ENCODE assay signal across 22 cellular contexts in the genomic region with DNA sequence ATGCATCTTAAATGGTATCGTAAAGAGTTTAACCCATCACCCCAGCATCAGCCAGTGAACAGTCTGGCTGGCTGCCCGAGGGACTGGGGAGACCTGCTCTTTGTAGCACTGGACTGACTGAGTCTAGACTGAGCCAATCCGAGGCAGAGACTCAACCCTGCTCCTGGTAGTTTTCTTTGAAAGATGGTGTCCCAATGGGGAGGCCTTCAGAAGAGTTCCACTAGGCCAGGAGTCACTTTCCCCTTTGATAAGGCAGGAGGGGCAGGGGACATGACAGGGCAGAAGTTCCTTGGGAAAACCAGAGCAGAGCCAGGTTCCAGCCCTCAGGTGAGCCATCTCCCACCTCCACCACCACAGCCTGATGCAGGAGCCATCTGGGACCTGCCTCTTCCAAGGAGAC.
DNase-seq lines count a peak whose midpoint lies in the region; TF ChIP-seq lines count a peak whose summit lies in the region.
"Had no signal": no experiment of that assay in that cellular context is flagged by ENCODE, and none has a peak within 500 bp of the region (broad histone marks: within the 10 kb centered on the region; RNA-seq: fewer than 3 reads in every experiment).

No MANE protein-coding gene starts in this region.

- H2BK15ac ChIP-seq in H9 (ENCODE audit: low read depth, low read length) = no peak overlapping the region

- H4K8ac ChIP-seq in H9 (replicated peaks; ENCODE audit: insufficient read length, low read depth, low read length) = no peak overlapping the region

- H3K4me2 ChIP-seq in H9 (ENCODE audit: insufficient read depth, insufficient read length, low read length) = no peak overlapping the region
- H3K4me2 ChIP-seq: A549; BLaER1 treated with 17β-estradiol and CSF1 and Interleukin-3, amounts not matched to agents 10 nM and 100 nM had no signal

- peaks cover 0 to 3% of the 10 kb centered on the region in 2 experiments; a peak in 3 of 5 replicates for H3K9me3 Mint-ChIP-seq in H9

- peaks cover 41 to 59% of the 10 kb centered on the region in 2 experiments for H3K4me1 Mint-ChIP-seq in H9
- H3K4me1 Mint-ChIP-seq: CD14-positive monocyte; CD8-positive, alpha-beta memory T cell had no signal

- TF ChIP-seq CTCF in H9 (conservative IDR thresholded peaks at IDR 0.05) (no peak), spleen (IDR thresholded peaks at IDR 0.05 in 8 of 11, conservative IDR thresholded peaks at IDR 0.05 in 3 of 11) (no peak), ascending aorta (IDR thresholded peaks at IDR 0.05) (no peak)

- no peak overlapping the region for H3K56ac ChIP-seq in H9 (ENCODE audit: insufficient read length, low read depth, low read length)

- no peak overlapping the region for H3K4ac ChIP-seq in H9 (ENCODE audit: low read depth, low read length)

- H3K18ac ChIP-seq in H9 (ENCODE audit: insufficient read length, low read depth, low read length) = no peak overlapping the region

- no peaks in the 10 kb centered on the region for H4K20me1 ChIP-seq in H9 (ENCODE audit: control insufficient read depth, insufficient read depth, insufficient read length)
- H4K20me1 ChIP-seq: BLaER1 treated with 17β-estradiol and CSF1 and Interleukin-3, amounts not matched to agents 10 nM and 100 nM had no signal

- H3K9ac ChIP-seq in H9 (ENCODE audit: extremely low read depth, insufficient read length, low read length) = no peak overlapping the region
- H3K9ac ChIP-seq in HUES48 (ENCODE audit: low read depth, low read length) = no peak overlapping the region
- H3K9ac ChIP-seq: BLaER1 treated with 17β-estradiol and CSF1 and Interleukin-3, amounts not matched to agents 10 nM and 100 nM; GM23248 had no signal

- no peak overlapping the region for H3K14ac ChIP-seq in H9 (ENCODE audit: insufficient read depth, low read length)

- H3K27me3 ChIP-seq in H9 (ENCODE audit: insufficient read depth, low read length) (no peaks in the 10 kb centered on the region), HUES48 (ENCODE audit: control insufficient read depth, insufficient read depth, low read length) (no peaks in the 10 kb centered on the region), spleen (replicated peaks in 1 of 7) (peaks cover 0 to 6% (median 0%) of the 10 kb centered on the region in 7 donors), ascending aorta (no peaks in the 10 kb centered on the region)
- H3K27me3 ChIP-seq: BE2C; BLaER1 treated with 17β-estradiol and CSF1 and Interleukin-3, amounts not matched to agents 10 nM and 100 nM had no signal

- H4K91ac ChIP-seq in H9 (ENCODE audit: insufficient read length, low read depth, low read length) = no peak overlapping the region

- no peak overlapping the region for H3K4me3 Mint-ChIP-seq in H9
- H3K4me3 Mint-ChIP-seq: CD14-positive monocyte; CD4-positive, alpha-beta T cell; CD8-positive, alpha-beta memory T cell had no signal

- H3K9me3 ChIP-seq in H9 (ENCODE audit: control insufficient read depth, low read depth, low read length) = no peaks in the 10 kb centered on the region
- H3K9me3 ChIP-seq in HUES48 (ENCODE audit: control insufficient read depth, insufficient read depth, low read length) = no peaks in the 10 kb centered on the region
- peaks cover 0 to 15% (median 0%) of the 10 kb centered on the region in 8 donors for H3K9me3 ChIP-seq in spleen
- no peaks in the 10 kb centered on the region for H3K9me3 ChIP-seq in ascending aorta
- H3K9me3 ChIP-seq: A549, BE2C, HAP-1 had no signal

- H3K27ac ChIP-seq in H9 (ENCODE audit: insufficient read length, low read depth, low read length) (no peak overlapping the region), HUES48 (ENCODE audit: low read depth, low read length) (peak overlapping the region; percentile 42), spleen (no peak overlapping the region), ascending aorta (no peak overlapping the region)
- H3K27ac ChIP-seq: A549; BLaER1 treated with 17β-estradiol and CSF1 and Interleukin-3, amounts not matched to agents 10 nM and 100 nM; GM23248 had no signal

- H2BK120ac ChIP-seq in H9 (ENCODE audit: low read depth, low read length, poor library complexity, severe bottlenecking) = no peak overlapping the region

- H3K4me1 ChIP-seq in H9 (ENCODE audit: insufficient read depth, low read length) = peaks cover 3% of the 10 kb centered on the region; the same call in 1 of the 2 replicates
- peaks cover 19% of the 10 kb centered on the region for H3K4me1 ChIP-seq in HUES48 (ENCODE audit: control insufficient read depth, insufficient read depth, low read length)
- no peaks in the 10 kb centered on the region for H3K4me1 ChIP-seq in spleen
- H3K4me1 ChIP-seq in ascending aorta = no peaks in the 10 kb centered on the region
- H3K4me1 ChIP-seq: BE2C; BLaER1 treated with 17β-estradiol and CSF1 and Interleukin-3, amounts not matched to agents 10 nM and 100 nM; HAP-1 had no signal

- H3T11ph ChIP-seq in H9 (ENCODE audit: low read length) = no peak overlapping the region

- no peaks in the 10 kb centered on the region; a peak in 1 of 7 replicates for H3K36me3 Mint-ChIP-seq in H9 (ENCODE audit: insufficient read depth in 1 of 3, low read depth in 3 of 3)
- H3K36me3 Mint-ChIP-seq: CD14-positive monocyte; CD8-positive, alpha-beta memory T cell had no signal

- no peak for DNase-seq in H9
- peak; percentile 68 for DNase-seq in mesenteric fat pad (ENCODE audit: low spot score)
- DNase-seq in spleen = peak; percentile 30
- no peak for DNase-seq in NCI-H345 treated with DMSO at 0.1 percent for 48 hours (lab: John Stamatoyannopoulos, UW; ENCODE audit: unreplicated experiment)
- no peak for DNase-seq in NCI-H1417 (lab: John Stamatoyannopoulos, UW)
- DNase-seq in ascending aorta (ENCODE audit: low spot score in 2 of 2) = no peak
- DNase-seq: 8988T; ACHN; AML-193; BE2C; CD8-positive, alpha-beta memory T cell; DMS 273 treated with DMSO at 0.1 percent for 48 hours; EL; GDM1; GM23248 had no signal

- H2BK12ac ChIP-seq in H9 (ENCODE audit: insufficient read length, low read depth, low read length) = no peak overlapping the region

- WGBS in H9 (ENCODE audit: extremely low coverage, insufficient read length, low lambda C conversion rate) = no CpG with 5 or more reads among the region's 3 CpGs
- 73 to 84% (median 79%) methylated on average over 3 of the region's 3 CpGs for WGBS in spleen, 5 donors

- H2AFZ ChIP-seq in H9 (ENCODE audit: low read length) = no peak overlapping the region
- H2AFZ ChIP-seq: GM23248 had no signal

- no peak overlapping the region for H2BK5ac ChIP-seq in H9 (ENCODE audit: insufficient read length, low read length)

- H3K27ac Mint-ChIP-seq in H9 = peak overlapping the region in 2 of 3 experiments; percentile 42 to 96; a peak in 3 of 7 replicates
- H3K27ac Mint-ChIP-seq: CD14-positive monocyte; CD4-positive, alpha-beta T cell; CD8-positive, alpha-beta memory T cell had no signal

- H3K23me2 ChIP-seq in H9 (ENCODE audit: insufficient read length, low read depth, low read length, poor library complexity, severe bottlenecking) = no peaks in the 10 kb centered on the region

- H2BK20ac ChIP-seq in H9 (ENCODE audit: low read depth, low read length, poor library complexity, severe bottlenecking) = no peak overlapping the region

- H3K23ac ChIP-seq in H9 (ENCODE audit: insufficient read length, low read depth, low read length) = no peak overlapping the region

- no peaks in the 10 kb centered on the region for H3K79me2 ChIP-seq in H9 (ENCODE audit: insufficient read depth, low read length)

- H3K36me3 ChIP-seq in HUES48 (ENCODE audit: control insufficient read depth, insufficient read depth, low read length) (no peaks in the 10 kb centered on the region), spleen (no peaks in the 10 kb centered on the region), ascending aorta (no peaks in the 10 kb centered on the region)
- H3K36me3 ChIP-seq: BE2C; BLaER1 treated with 17β-estradiol and CSF1 and Interleukin-3, amounts not matched to agents 10 nM and 100 nM; HAP-1 had no signal

- no peaks in the 10 kb centered on the region; the same call in 1 of the 2 replicates for H3K27me3 Mint-ChIP-seq in H9 (ENCODE audit: low read depth)
- H3K27me3 Mint-ChIP-seq: CD4-positive, alpha-beta T cell had no signal

- no peak for TF ChIP-seq POLR2A in spleen (IDR thresholded peaks at IDR 0.05)

- no peaks in the 10 kb centered on the region for H3K79me1 ChIP-seq in H9 (ENCODE audit: insufficient read depth, low read depth, low read length, poor library complexity, severe bottlenecking)

- H2AK5ac ChIP-seq in H9 (ENCODE audit: insufficient read length, low read length) = no peak overlapping the region

- intact Hi-C loops in spleen (cut with DNase I; ENCODE audit: low total_unique reads) = no loop called here
- intact Hi-C loops in ascending aorta (cut with DNase I) = no loop called here

- no peak overlapping the region for H4K5ac ChIP-seq in H9 (ENCODE audit: insufficient read length, low read depth, low read length)

- H3K4me3 ChIP-seq in HUES48 (ENCODE audit: low read depth, low read length) (no peak overlapping the region), spleen (no peak overlapping the region), ascending aorta (no peak overlapping the region)
- H3K4me3 ChIP-seq: A549; BLaER1 treated with 17β-estradiol and CSF1 and Interleukin-3, amounts not matched to agents 10 nM and 100 nM; GM12878; GM23248; HAP-1 had no signal

Comparison
In these comparisons a context has a peak if more than half of its experiments do, and no peak if none do; other contexts are left out.
1. DNase-seq: peak in mesenteric fat pad (single experiment) and spleen (single experiment); none in H9 (single experiment), NCI-H345 treated with DMSO at 0.1 percent for 48 hours (single experiment), NCI-H1417 (0 of 3) and ascending aorta (0 of 2).